Comparison of ENCODE assay signal across 16 cellular contexts in genomic region chr14:26531894-26532293, GRCh38.
DNase-seq lines count a peak whose midpoint lies in the region; ATAC-seq and TF ChIP-seq lines count a peak whose summit lies in the region.
"Had no signal": no experiment of that assay in that cellular context is flagged by ENCODE, and none has a peak within 500 bp of the region (broad histone marks: within the 10 kb centered on the region; RNA-seq: fewer than 3 reads in every experiment).

No MANE protein-coding gene starts in this region.

- H3K27me3 ChIP-seq in cardiac muscle cell (no peaks in the 10 kb centered on the region), right atrium auricular region (no peaks in the 10 kb centered on the region)
- H3K27me3 ChIP-seq: neural progenitor cell, tibial nerve had no signal

- peaks cover 1% of the 10 kb centered on the region for H3K4me1 Mint-ChIP-seq in glutamatergic neuron (ENCODE audit: low read depth, unreplicated experiment)
- H3K4me1 Mint-ChIP-seq: neural progenitor cell, T-cell had no signal

- H3K4me1 ChIP-seq in cardiac muscle cell (ENCODE audit: low read depth) (no peaks in the 10 kb centered on the region), right atrium auricular region (no peaks in the 10 kb centered on the region)
- H3K4me1 ChIP-seq: lower lobe of right lung, neural progenitor cell, tibial nerve had no signal

- DNase-seq in cardiac muscle cell (ENCODE audit: low read depth in 1 of 2, low spot score in 1 of 2) (peak in 1 of 2 donors; percentile 79), right atrium auricular region (ENCODE audit: low spot score) (no peak), fibroblast of peridontal ligament (ENCODE audit: extremely low read depth) (peak; percentile 84), glutamatergic neuron (no peak), ureter (ENCODE audit: low spot score) (no peak)
- DNase-seq in stimulated activated CD8-positive, alpha-beta memory T cell treated with anti-CD3 and anti-CD28 coated beads, Interleukin-4, amount 100 ng/mL, for 48 hours, result no peak
- DNase-seq: activated CD4-positive, alpha-beta T cell treated with anti-CD3 and anti-CD28 coated beads for 1 hour; activated T-cell treated with anti-CD3 and anti-CD28 coated beads, Interleukin-2, amount 50 U/mL, for 24 hours; anterior cingulate cortex; lower lobe of right lung; T-cell had no signal

- H3K27ac Mint-ChIP-seq in glutamatergic neuron (ENCODE audit: unreplicated experiment), result no peak overlapping the region
- H3K27ac Mint-ChIP-seq: activated T-cell treated with anti-CD3 and anti-CD28 coated beads, Interleukin-2, amount 50 U/mL, for 24 hours; neural progenitor cell; T-cell had no signal

- H3K4me3 ChIP-seq in cardiac muscle cell (no peak overlapping the region), right atrium auricular region (no peak overlapping the region)
- H3K4me3 ChIP-seq: GM12878, lower lobe of right lung, neural progenitor cell, tibial nerve had no signal

- ATAC-seq in SK-N-SH treated with all-trans-retinoic acid at 6 μM for 48 hours (peak; percentile 70), GM21723 (IDR thresholded peaks at IDR 0.05; ENCODE audit: unreplicated experiment) (no peak)
- ATAC-seq: GM12878, lower lobe of right lung, T-cell had no signal

- no peaks in the 10 kb centered on the region for H3K36me3 Mint-ChIP-seq in glutamatergic neuron (ENCODE audit: unreplicated experiment)
- H3K36me3 Mint-ChIP-seq: T-cell had no signal

- H3K9me3 ChIP-seq in cardiac muscle cell (ENCODE audit: low read depth) (no peaks in the 10 kb centered on the region), right atrium auricular region (no peaks in the 10 kb centered on the region)
- H3K9me3 ChIP-seq: lower lobe of right lung, tibial nerve had no signal

- H3K36me3 ChIP-seq in cardiac muscle cell (no peaks in the 10 kb centered on the region), right atrium auricular region (no peaks in the 10 kb centered on the region)
- H3K36me3 ChIP-seq: lower lobe of right lung, neural progenitor cell had no signal

- no peaks in the 10 kb centered on the region for H3K27me3 Mint-ChIP-seq in glutamatergic neuron (ENCODE audit: unreplicated experiment)
- H3K27me3 Mint-ChIP-seq: activated T-cell treated with anti-CD3 and anti-CD28 coated beads, Interleukin-2, amount 50 U/mL, for 24 hours; T-cell had no signal

- TF ChIP-seq CTCF in cardiac muscle cell (IDR thresholded peaks at IDR 0.05; ENCODE audit: low read depth, low read length), result peak; percentile 48
- no peak for TF ChIP-seq CTCF in right atrium auricular region (IDR thresholded peaks at IDR 0.05)
- no peak for TF ChIP-seq CTCF in glutamatergic neuron (IDR thresholded peaks at IDR 0.05; ENCODE audit: partially characterized antibody, unreplicated experiment)

- no peak overlapping the region for H3K4me3 Mint-ChIP-seq in glutamatergic neuron (ENCODE audit: unreplicated experiment)
- H3K4me3 Mint-ChIP-seq: activated T-cell treated with anti-CD3 and anti-CD28 coated beads, Interleukin-2, amount 50 U/mL, for 24 hours; neural progenitor cell; T-cell had no signal

- H3K27ac ChIP-seq in cardiac muscle cell (no peak overlapping the region), right atrium auricular region (no peak overlapping the region)
- H3K27ac ChIP-seq: lower lobe of right lung, neural progenitor cell, tibial nerve had no signal

- H3K9me3 Mint-ChIP-seq in glutamatergic neuron (ENCODE audit: unreplicated experiment), result no peaks in the 10 kb centered on the region
- H3K9me3 Mint-ChIP-seq: neural progenitor cell had no signal

TF ChIP-seq in SK-N-SH treated with all-trans-retinoic acid at 6 μM for 48 hours, 23 proteins besides CTCF, POLR2A, EP300 and RAD21:
- TF ChIP-seq ZC3H10 (CRISPR knock-in tag; IDR thresholded peaks at IDR 0.05), result no peak
- no peak for TF ChIP-seq ISL1 (CRISPR knock-in tag; IDR thresholded peaks at IDR 0.05)
- no peak for TF ChIP-seq RARB (CRISPR knock-in tag; IDR thresholded peaks at IDR 0.05)
- TF ChIP-seq GLIS3 (CRISPR knock-in tag; IDR thresholded peaks at IDR 0.05), result no peak
- TF ChIP-seq SNAI2 (CRISPR knock-in tag; IDR thresholded peaks at IDR 0.05), result no peak
- no peak for TF ChIP-seq ZFP3 (CRISPR knock-in tag; IDR thresholded peaks at IDR 0.05)
- TF ChIP-seq ZNF70 (CRISPR knock-in tag; IDR thresholded peaks at IDR 0.05), result no peak
- no peak for TF ChIP-seq ZFP30 (CRISPR knock-in tag; IDR thresholded peaks at IDR 0.05)
- no peak for TF ChIP-seq ESRRG (CRISPR knock-in tag; IDR thresholded peaks at IDR 0.05)
- no peak for TF ChIP-seq CSRNP3 (CRISPR knock-in tag; IDR thresholded peaks at IDR 0.05)
- TF ChIP-seq TOX (CRISPR knock-in tag; IDR thresholded peaks at IDR 0.05; ENCODE audit: borderline replicate concordance), result no peak
- no peak for TF ChIP-seq PPARA (CRISPR knock-in tag; IDR thresholded peaks at IDR 0.05; ENCODE audit: borderline replicate concordance)
- no peak for TF ChIP-seq PATZ1 (CRISPR knock-in tag; IDR thresholded peaks at IDR 0.05; ENCODE audit: borderline replicate concordance)
- no peak for TF ChIP-seq TCF4 (CRISPR knock-in tag; IDR thresholded peaks at IDR 0.05; ENCODE audit: borderline replicate concordance)
- no peak for TF ChIP-seq OSR1 (CRISPR knock-in tag; IDR thresholded peaks at IDR 0.05)
- TF ChIP-seq ZNF565 (CRISPR knock-in tag; conservative IDR thresholded peaks at IDR 0.05; ENCODE audit: low read depth), result no peak
- no peak for TF ChIP-seq CSDC2 (CRISPR knock-in tag; IDR thresholded peaks at IDR 0.05)
- TF ChIP-seq ZNF8 (CRISPR knock-in tag; IDR thresholded peaks at IDR 0.05), result no peak
